In genomic region chr22:20749453-20749852, GRCh38 we compare ENCODE assay signal across 14 cellular contexts. TPM values are rescaled to one million over a fixed set of nuclear protein-coding genes. Genes with fewer than 3 reads are reported as not detected.
DNase-seq lines count a peak whose midpoint lies in the region; ATAC-seq lines count a peak whose summit lies in the region.
"Had no signal": no experiment of that assay in that cellular context is flagged by ENCODE, and none has a peak within 500 bp of the region (broad histone marks: within the 10 kb centered on the region; RNA-seq: fewer than 3 reads in every experiment).

No MANE protein-coding gene starts in this region.

- ATAC-seq in HG03095 (IDR thresholded peaks at IDR 0.05; ENCODE audit: unreplicated experiment) = peak; percentile 6
- no peak for ATAC-seq in HG03521 (IDR thresholded peaks at IDR 0.05; ENCODE audit: unreplicated experiment)
- no peak for ATAC-seq in GM19351 (IDR thresholded peaks at IDR 0.05; ENCODE audit: unreplicated experiment)
- ATAC-seq: esophagus mucosa, Right ventricle myocardium inferior had no signal

- DNase-seq in G401 (ENCODE audit: low spot score) (peak; percentile 71), cerebellum (ENCODE audit: low spot score) (peak; percentile 58), posterior vena cava (ENCODE audit: low spot score) (peak; percentile 73), COLO829 (ENCODE audit: low spot score) (no peak)
- DNase-seq: NCI-H1048, NCI-H526, right cardiac atrium, testis had no signal

- in situ Hi-C loops in G401 (cut with HindIII; ENCODE audit: low sequenced_read_pairs) = no loop called here

- intact Hi-C loops in posterior vena cava (cut with DNase I) = no loop called here

RNA-seq across cellular contexts. Expression of gene SERPIND1, which starts 24.5 kb away (rescaled TPM):
- total RNA-seq in G401 (2014; rRNA removed; shearing (Covaris generic)) = not detected in 2 replicates
- total RNA-seq in cerebellum = 3.2 TPM
- total RNA-seq in posterior vena cava = not detected
- total RNA-seq: HT-29, Right ventricle myocardium inferior had no signal
